ENCODE assay signal across 1 cellular context in genomic region chr10:121598261-121599249, GRCh38.
TF ChIP-seq lines count a peak whose summit lies in the region.

FGFR2 (minus strand) TSS chr10:121598444; CDS start chr10:121593817, 4,627 bp downstream.

TF ChIP-seq in HEK293, 187 proteins besides CTCF, POLR2A, EP300 and RAD21 (continued from another document and continues in another):
- TF ChIP-seq HIC1 (tag by site-specific recombination; IDR thresholded peaks at IDR 0.05) (no peak), ZNF324 (tag by site-specific recombination; IDR thresholded peaks at IDR 0.05) (peak; percentile 30; the same call in 1 of the 2 replicates), GFI1B (tag by site-specific recombination; IDR thresholded peaks at IDR 0.05) (no peak), ZSCAN16 (tag by site-specific recombination; IDR thresholded peaks at IDR 0.05) (no peak), ZNF292 (tag by site-specific recombination; IDR thresholded peaks at IDR 0.05; ENCODE audit: borderline replicate concordance, low read depth) (no peak), ZNF350 (tag by site-specific recombination; IDR thresholded peaks at IDR 0.05) (no peak), PRDM6 (tag by site-specific recombination; IDR thresholded peaks at IDR 0.05) (no peak), ZNF114 (tag by site-specific recombination; IDR thresholded peaks at IDR 0.05) (no peak), ZNF791 (tag by site-specific recombination; IDR thresholded peaks at IDR 0.05) (no peak), ZNF148 (tag by site-specific recombination; IDR thresholded peaks at IDR 0.05; ENCODE audit: borderline replicate concordance) (no peak), ZNF548 (tag by site-specific recombination; IDR thresholded peaks at IDR 0.05) (no peak), ZNF362 (tag by site-specific recombination; IDR thresholded peaks at IDR 0.05) (no peak), ZNF501 (tag by site-specific recombination; IDR thresholded peaks at IDR 0.05) (peak; percentile 55; the same call in 1 of the 2 replicates), BCL11B (tag by site-specific recombination; IDR thresholded peaks at IDR 0.05; ENCODE audit: low read depth) (no peak), ZNF266 (tag by site-specific recombination; IDR thresholded peaks at IDR 0.05; ENCODE audit: low read depth) (no peak), YY1 (tag by site-specific recombination; IDR thresholded peaks at IDR 0.05) (no peak), ZNF837 (tag by site-specific recombination; IDR thresholded peaks at IDR 0.05) (no peak), ZNF19 (tag by site-specific recombination; IDR thresholded peaks at IDR 0.05; ENCODE audit: low read depth) (no peak), ZNF585B (tag by site-specific recombination; IDR thresholded peaks at IDR 0.05) (no peak), ZNF654 (tag by site-specific recombination; IDR thresholded peaks at IDR 0.05; ENCODE audit: low read depth) (no peak), ZNF37A (tag by site-specific recombination; IDR thresholded peaks at IDR 0.05) (peak; percentile 68; the same call in 1 of the 2 replicates), KLF17 (tag by site-specific recombination; IDR thresholded peaks at IDR 0.05) (no peak), KLF1 (tag by site-specific recombination; IDR thresholded peaks at IDR 0.05) (no peak), ZNF521 (tag by site-specific recombination; IDR thresholded peaks at IDR 0.05) (no peak), HOXC10 (CRISPR knock-in tag; IDR thresholded peaks at IDR 0.05) (no peak), ZNF701 (tag by site-specific recombination; IDR thresholded peaks at IDR 0.05) (no peak), ZBTB8A (tag by site-specific recombination; IDR thresholded peaks at IDR 0.05) (no peak), ZNF747 (tag by site-specific recombination; IDR thresholded peaks at IDR 0.05) (no peak), SCRT2 (tag by site-specific recombination; IDR thresholded peaks at IDR 0.05) (no peak), IKZF3 (tag by site-specific recombination; IDR thresholded peaks at IDR 0.05) (peak; percentile 45; the same call in 1 of the 2 replicates), ZNF311 (tag by site-specific recombination; IDR thresholded peaks at IDR 0.05; ENCODE audit: borderline replicate concordance) (no peak), ZNF48 (tag by site-specific recombination; IDR thresholded peaks at IDR 0.05) (no peak)
- TF ChIP-seq, protein P1, sequence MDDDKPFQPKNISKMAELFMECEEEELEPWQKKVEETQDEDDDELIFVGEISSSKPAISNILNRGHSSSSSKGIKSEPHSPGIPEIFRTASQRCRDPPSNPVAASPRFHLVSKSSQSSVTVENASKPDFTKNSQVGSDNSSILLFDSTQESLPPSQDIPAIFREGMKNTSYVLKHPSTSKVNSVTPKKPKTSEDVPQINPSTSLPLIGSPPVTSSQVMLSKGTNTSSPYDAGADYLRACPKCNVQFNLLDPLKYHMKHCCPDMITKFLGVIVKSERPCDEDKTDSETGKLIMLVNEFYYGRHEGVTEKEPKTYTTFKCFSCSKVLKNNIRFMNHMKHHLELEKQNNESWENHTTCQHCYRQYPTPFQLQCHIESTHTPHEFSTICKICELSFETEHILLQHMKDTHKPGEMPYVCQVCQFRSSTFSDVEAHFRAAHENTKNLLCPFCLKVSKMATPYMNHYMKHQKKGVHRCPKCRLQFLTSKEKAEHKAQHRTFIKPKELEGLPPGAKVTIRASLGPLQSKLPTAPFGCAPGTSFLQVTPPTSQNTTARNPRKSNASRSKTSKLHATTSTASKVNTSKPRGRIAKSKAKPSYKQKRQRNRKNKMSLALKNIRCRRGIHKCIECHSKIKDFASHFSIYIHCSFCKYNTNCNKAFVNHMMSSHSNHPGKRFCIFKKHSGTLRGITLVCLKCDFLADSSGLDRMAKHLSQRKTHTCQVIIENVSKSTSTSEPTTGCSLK (tag by site-specific recombination; IDR thresholded peaks at IDR 0.05): no peak
- TF ChIP-seq, protein P2, sequence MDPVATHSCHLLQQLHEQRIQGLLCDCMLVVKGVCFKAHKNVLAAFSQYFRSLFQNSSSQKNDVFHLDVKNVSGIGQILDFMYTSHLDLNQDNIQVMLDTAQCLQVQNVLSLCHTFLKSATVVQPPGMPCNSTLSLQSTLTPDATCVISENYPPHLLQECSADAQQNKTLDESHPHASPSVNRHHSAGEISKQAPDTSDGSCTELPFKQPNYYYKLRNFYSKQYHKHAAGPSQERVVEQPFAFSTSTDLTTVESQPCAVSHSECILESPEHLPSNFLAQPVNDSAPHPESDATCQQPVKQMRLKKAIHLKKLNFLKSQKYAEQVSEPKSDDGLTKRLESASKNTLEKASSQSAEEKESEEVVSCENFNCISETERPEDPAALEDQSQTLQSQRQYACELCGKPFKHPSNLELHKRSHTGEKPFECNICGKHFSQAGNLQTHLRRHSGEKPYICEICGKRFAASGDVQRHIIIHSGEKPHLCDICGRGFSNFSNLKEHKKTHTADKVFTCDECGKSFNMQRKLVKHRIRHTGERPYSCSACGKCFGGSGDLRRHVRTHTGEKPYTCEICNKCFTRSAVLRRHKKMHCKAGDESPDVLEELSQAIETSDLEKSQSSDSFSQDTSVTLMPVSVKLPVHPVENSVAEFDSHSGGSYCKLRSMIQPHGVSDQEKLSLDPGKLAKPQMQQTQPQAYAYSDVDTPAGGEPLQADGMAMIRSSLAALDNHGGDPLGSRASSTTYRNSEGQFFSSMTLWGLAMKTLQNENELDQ (tag by site-specific recombination; IDR thresholded peaks at IDR 0.05; ENCODE audit: low read depth): no peak
- TF ChIP-seq, protein P3, sequence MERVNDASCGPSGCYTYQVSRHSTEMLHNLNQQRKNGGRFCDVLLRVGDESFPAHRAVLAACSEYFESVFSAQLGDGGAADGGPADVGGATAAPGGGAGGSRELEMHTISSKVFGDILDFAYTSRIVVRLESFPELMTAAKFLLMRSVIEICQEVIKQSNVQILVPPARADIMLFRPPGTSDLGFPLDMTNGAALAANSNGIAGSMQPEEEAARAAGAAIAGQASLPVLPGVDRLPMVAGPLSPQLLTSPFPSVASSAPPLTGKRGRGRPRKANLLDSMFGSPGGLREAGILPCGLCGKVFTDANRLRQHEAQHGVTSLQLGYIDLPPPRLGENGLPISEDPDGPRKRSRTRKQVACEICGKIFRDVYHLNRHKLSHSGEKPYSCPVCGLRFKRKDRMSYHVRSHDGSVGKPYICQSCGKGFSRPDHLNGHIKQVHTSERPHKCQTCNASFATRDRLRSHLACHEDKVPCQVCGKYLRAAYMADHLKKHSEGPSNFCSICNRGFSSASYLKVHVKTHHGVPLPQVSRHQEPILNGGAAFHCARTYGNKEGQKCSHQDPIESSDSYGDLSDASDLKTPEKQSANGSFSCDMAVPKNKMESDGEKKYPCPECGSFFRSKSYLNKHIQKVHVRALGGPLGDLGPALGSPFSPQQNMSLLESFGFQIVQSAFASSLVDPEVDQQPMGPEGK (tag by site-specific recombination; IDR thresholded peaks at IDR 0.05): peak; percentile 35; the same call in 1 of the 2 replicates
- TF ChIP-seq, protein P4, sequence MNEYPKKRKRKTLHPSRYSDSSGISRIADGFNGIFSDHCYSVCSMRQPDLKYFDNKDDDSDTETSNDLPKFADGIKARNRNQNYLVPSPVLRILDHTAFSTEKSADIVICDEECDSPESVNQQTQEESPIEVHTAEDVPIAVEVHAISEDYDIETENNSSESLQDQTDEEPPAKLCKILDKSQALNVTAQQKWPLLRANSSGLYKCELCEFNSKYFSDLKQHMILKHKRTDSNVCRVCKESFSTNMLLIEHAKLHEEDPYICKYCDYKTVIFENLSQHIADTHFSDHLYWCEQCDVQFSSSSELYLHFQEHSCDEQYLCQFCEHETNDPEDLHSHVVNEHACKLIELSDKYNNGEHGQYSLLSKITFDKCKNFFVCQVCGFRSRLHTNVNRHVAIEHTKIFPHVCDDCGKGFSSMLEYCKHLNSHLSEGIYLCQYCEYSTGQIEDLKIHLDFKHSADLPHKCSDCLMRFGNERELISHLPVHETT (tag by site-specific recombination; IDR thresholded peaks at IDR 0.05): no peak
- TF ChIP-seq, protein P5, sequence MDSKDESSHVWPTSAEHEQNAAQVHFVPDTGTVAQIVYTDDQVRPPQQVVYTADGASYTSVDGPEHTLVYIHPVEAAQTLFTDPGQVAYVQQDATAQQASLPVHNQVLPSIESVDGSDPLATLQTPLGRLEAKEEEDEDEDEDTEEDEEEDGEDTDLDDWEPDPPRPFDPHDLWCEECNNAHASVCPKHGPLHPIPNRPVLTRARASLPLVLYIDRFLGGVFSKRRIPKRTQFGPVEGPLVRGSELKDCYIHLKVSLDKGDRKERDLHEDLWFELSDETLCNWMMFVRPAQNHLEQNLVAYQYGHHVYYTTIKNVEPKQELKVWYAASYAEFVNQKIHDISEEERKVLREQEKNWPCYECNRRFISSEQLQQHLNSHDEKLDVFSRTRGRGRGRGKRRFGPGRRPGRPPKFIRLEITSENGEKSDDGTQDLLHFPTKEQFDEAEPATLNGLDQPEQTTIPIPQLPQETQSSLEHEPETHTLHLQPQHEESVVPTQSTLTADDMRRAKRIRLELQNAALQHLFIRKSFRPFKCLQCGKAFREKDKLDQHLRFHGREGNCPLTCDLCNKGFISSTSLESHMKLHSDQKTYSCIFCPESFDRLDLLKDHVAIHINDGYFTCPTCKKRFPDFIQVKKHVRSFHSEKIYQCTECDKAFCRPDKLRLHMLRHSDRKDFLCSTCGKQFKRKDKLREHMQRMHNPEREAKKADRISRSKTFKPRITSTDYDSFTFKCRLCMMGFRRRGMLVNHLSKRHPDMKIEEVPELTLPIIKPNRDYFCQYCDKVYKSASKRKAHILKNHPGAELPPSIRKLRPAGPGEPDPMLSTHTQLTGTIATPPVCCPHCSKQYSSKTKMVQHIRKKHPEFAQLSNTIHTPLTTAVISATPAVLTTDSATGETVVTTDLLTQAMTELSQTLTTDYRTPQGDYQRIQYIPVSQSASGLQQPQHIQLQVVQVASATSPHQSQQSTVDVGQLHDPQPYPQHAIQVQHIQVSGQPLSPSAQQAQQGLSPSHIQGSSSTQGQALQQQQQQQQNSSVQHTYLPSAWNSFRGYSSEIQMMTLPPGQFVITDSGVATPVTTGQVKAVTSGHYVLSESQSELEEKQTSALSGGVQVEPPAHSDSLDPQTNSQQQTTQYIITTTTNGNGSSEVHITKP (tag by site-specific recombination; IDR thresholded peaks at IDR 0.05): 0 out of 2 replicates have a peak, but pooled peaks have one; percentile 11
